17 cellular contexts compared by ENCODE assay signal in the genomic region with DNA sequence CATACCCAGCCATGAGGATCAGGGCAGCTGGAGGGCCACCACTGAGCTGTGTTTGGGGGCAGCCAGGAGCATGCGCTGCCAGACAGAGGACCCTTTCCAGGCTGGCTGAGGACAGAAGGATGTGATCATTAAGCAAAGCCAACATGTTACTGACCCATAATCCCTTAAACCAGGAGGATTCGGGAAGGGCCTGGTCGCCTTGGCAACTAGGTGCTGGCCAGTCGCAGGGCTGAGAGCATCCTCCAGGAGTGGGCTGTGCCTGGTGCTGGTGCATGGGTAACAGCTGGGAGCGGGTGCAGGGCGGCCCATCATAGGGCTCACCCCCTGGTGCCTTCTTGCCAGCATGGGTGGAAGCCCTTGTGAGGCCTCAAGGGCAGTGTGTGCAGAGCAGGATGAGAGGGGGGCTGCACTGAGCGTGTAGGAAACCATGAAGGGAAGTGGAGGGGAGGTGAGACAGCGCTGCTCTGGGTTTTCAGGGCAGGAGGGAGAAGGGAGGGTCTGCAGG. TPM values are rescaled to one million over a fixed set of nuclear protein-coding genes. Genes with fewer than 3 reads are reported as not detected.
A peak's percentile ranks its signal among the peaks of the same experiment; 100 is the strongest.
DNase-seq lines count a peak whose midpoint lies in the region; TF ChIP-seq lines count a peak whose summit lies in the region.
"Had no signal": no experiment of that assay in that cellular context is flagged by ENCODE, and none has a peak within 500 bp of the region (broad histone marks: within the 10 kb centered on the region; RNA-seq: fewer than 3 reads in every experiment).

No MANE protein-coding gene starts in this region.

- H3K4me1 ChIP-seq in HEK293 (ENCODE audit: control insufficient read depth, insufficient read depth, low read length) = peaks cover 8% of the 10 kb centered on the region
- no peaks in the 10 kb centered on the region for H3K4me1 ChIP-seq in osteoblast (ENCODE audit: insufficient read depth, low read length)
- H3K4me1 ChIP-seq in esophagus squamous epithelium = peaks cover 0 to 27% (median 6%) of the 10 kb centered on the region in 3 donors
- H3K4me1 ChIP-seq: BE2C had no signal

- CTCF ChIA-PET in HEK293 (lab: Yijun Ruan, JAX) = interaction anchor here (0.6 to 9.1 kb wide), 11 partner anchors 11 to 252 kb away, joined by 3 to 459 read pairs (median 21); no protein-coding TSS in a partner anchor

- intact Hi-C loops in esophagus squamous epithelium (cut with DNase I) = no loop called here

- H3K27ac ChIP-seq in HEK293 (ENCODE audit: extremely low read depth, low read depth, low read length) (no peak overlapping the region), cingulate gyrus (ENCODE audit: low read depth, low read length) (peak overlapping the region; percentile 89), osteoblast (ENCODE audit: low read depth, low read length) (no peak overlapping the region), esophagus squamous epithelium (no peak overlapping the region)
- H3K27ac ChIP-seq: 22Rv1, SJCRH30 had no signal

- WGBS in esophagus squamous epithelium, 2 donors = 69 to 81% methylated on average over 5 of the region's 8 CpGs

- H4K20me1 ChIP-seq in osteoblast (ENCODE audit: insufficient read depth, low read length) = no peaks in the 10 kb centered on the region

- no peak for TF ChIP-seq POLR2A in esophagus squamous epithelium (IDR thresholded peaks at IDR 0.05)

- POLR2A ChIA-PET in HEK293 (lab: Yijun Ruan, JAX) = interaction anchor here (0.6 kb wide), 1 partner anchor 16 kb away, joined by 11 read pairs; no protein-coding TSS in a partner anchor

- no peak overlapping the region for H3K4me2 ChIP-seq in osteoblast (ENCODE audit: insufficient read depth, low read length)

- H3K27me3 ChIP-seq in osteoblast (ENCODE audit: insufficient read depth, low read length) (peaks cover 21% of the 10 kb centered on the region), esophagus squamous epithelium (no peaks in the 10 kb centered on the region)
- H3K27me3 ChIP-seq: BE2C, SJCRH30 had no signal

- H3K9me3 ChIP-seq in HEK293 (ENCODE audit: control insufficient read depth, insufficient read depth, low read depth, low read length) (no peaks in the 10 kb centered on the region), osteoblast (ENCODE audit: low read depth, low read length) (no peaks in the 10 kb centered on the region), esophagus squamous epithelium (no peaks in the 10 kb centered on the region)
- H3K9me3 ChIP-seq: BE2C, SJCRH30 had no signal

- H3K4me3 ChIP-seq in HEK293 (ENCODE audit: low read depth, low read length) (no peak overlapping the region), osteoblast (ENCODE audit: insufficient read depth, low read length) (no peak overlapping the region), esophagus squamous epithelium (no peak overlapping the region)
- H3K4me3 ChIP-seq: SJCRH30 had no signal

- H3K36me3 ChIP-seq in HEK293 (ENCODE audit: control insufficient read depth in 2 of 2, insufficient read depth in 1 of 2, low read length in 2 of 2) = peaks cover 0 to 5% of the 10 kb centered on the region in 2 experiments; a peak in 1 of 3 replicates
- no peaks in the 10 kb centered on the region for H3K36me3 ChIP-seq in osteoblast (ENCODE audit: insufficient read depth, low read length)
- H3K36me3 ChIP-seq in esophagus squamous epithelium = no peaks in the 10 kb centered on the region
- H3K36me3 ChIP-seq: BE2C, SJCRH30 had no signal

- no peak for TF ChIP-seq CTCF in HEK293 (tag by site-specific recombination; IDR thresholded peaks at IDR 0.05)
- no peak for TF ChIP-seq CTCF in osteoblast (IDR thresholded peaks at IDR 0.05; ENCODE audit: extremely low read depth, low read depth, low read length)
- TF ChIP-seq CTCF in esophagus squamous epithelium (IDR thresholded peaks at IDR 0.05) = no peak

- no peak overlapping the region for H2AFZ ChIP-seq in osteoblast (ENCODE audit: low read length)

- no peaks in the 10 kb centered on the region for H3K79me2 ChIP-seq in osteoblast (ENCODE audit: insufficient read depth, low read length)

- DNase-seq in DMS 273 (lab: John Stamatoyannopoulos, UW; ENCODE audit: unreplicated experiment) (peak; percentile 35), DMS 273 treated with DMSO at 0.1 percent for 48 hours (lab: John Stamatoyannopoulos, UW) (no peak), osteoblast (ENCODE audit: insufficient read length, low spot score, missing footprints) (peak; percentile 42), esophagus squamous epithelium (lab: John Stamatoyannopoulos, UW) (no peak)
- no peak for DNase-seq in stimulated activated CD4-positive, alpha-beta T cell treated with anti-CD3 and anti-CD28 coated beads, Interleukin-4, amount 100 ng/mL, for 1 hour
- no peak for DNase-seq in central memory CD4-positive, alpha-beta T cell
- DNase-seq: BE2C; CD8-positive, alpha-beta T cell; NCI-H1092; NCI-H1694; NCI-H226; NCI-H69; RPMI8226; SJCRH30 had no signal

TF ChIP-seq in HEK293, 187 proteins besides CTCF, POLR2A, EP300 and RAD21:
- TF ChIP-seq, protein P1, sequence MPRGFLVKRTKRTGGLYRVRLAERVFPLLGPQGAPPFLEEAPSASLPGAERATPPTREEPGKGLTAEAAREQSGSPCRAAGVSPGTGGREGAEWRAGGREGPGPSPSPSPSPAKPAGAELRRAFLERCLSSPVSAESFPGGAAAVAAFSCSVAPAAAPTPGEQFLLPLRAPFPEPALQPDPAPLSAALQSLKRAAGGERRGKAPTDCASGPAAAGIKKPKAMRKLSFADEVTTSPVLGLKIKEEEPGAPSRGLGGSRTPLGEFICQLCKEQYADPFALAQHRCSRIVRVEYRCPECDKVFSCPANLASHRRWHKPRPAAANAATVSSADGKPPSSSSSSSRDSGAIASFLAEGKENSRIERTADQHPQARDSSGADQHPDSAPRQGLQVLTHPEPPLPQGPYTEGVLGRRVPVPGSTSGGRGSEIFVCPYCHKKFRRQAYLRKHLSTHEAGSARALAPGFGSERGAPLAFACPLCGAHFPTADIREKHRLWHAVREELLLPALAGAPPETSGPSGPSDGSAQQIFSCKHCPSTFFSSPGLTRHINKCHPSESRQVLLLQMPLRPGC (tag by site-specific recombination; IDR thresholded peaks at IDR 0.05) = no peak
- peak; percentile 31; the same call in 1 of the 2 replicates for TF ChIP-seq ZNF341 (tag by site-specific recombination; IDR thresholded peaks at IDR 0.05; ENCODE audit: low read depth)

RNA-seq across cellular contexts. Expression of a gene that starts 17.2 kb away (rescaled TPM):
- 0.29 and 0.72 TPM in 2 replicates for total RNA-seq in osteoblast
- total RNA-seq in esophagus squamous epithelium = 10 to 100 TPM in 1 of 4 donors, 1 to 10 TPM in 3; 2.5 to 10.7 (median 6.3) TPM

Comparison
In these comparisons a context has a peak if more than half of its experiments do, and no peak if none do; other contexts are left out.
1. DNase-seq: peak in DMS 273 (single experiment) and osteoblast (single experiment); none in DMS 273 treated with DMSO at 0.1 percent for 48 hours (single experiment), esophagus squamous epithelium (single experiment), stimulated activated CD4-positive, alpha-beta T cell treated with anti-CD3 and anti-CD28 coated beads, Interleukin-4, amount 100 ng/mL, for 1 hour (single experiment) and central memory CD4-positive, alpha-beta T cell (single experiment).